In the genomic region with DNA sequence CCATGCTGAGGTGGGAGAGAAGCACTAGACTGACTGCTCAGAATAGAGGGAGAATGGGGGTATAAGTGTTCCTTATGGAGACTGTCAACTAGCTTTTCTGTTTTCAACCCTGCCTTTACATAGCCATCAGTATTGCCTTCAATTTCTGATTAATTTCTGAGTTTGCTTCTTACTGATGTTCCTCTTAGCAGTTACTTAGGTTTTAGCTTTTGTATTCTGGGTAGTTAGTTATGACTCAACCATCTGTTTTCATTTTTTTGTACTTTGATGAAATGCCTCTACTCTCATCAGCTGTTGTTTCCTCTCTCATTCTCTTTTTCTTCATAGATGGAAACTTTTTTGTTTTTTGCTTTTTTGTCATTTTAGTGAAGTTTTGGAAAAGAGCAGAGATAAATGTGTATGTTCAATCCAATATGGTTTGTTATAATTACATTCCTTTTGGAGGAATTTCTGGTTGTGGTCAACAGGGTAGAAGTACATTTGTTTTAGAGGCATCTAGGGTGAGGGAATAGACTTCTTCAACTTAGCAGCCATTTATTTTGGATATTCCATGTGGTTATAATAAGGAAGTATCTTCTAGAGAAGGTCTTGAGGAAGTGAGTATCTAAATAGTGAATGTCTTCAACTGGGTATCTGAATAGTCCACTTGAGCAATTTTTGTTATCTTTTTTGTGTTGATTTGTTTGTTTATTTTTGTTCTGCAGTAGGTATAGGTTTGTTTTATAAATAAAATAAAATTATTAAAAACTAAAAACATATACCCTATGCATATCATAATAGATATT, we compare ENCODE assay signal across 14 cellular contexts. TPM values are rescaled to one million over a fixed set of nuclear protein-coding genes. Genes with fewer than 3 reads are reported as not detected.
DNase-seq lines count a peak whose midpoint lies in the region; ATAC-seq and TF ChIP-seq lines count a peak whose summit lies in the region.
"Had no signal": no experiment of that assay in that cellular context is flagged by ENCODE, and none has a peak within 500 bp of the region (broad histone marks: within the 10 kb centered on the region; RNA-seq: fewer than 3 reads in every experiment).

No MANE protein-coding gene starts in this region.

- no peaks in the 10 kb centered on the region for H3K9me3 Mint-ChIP-seq in osteocyte (ENCODE audit: unreplicated experiment)
- H3K9me3 Mint-ChIP-seq in MCF 10A (ENCODE audit: unreplicated experiment), result no peaks in the 10 kb centered on the region
- H3K9me3 Mint-ChIP-seq: activated T-cell treated with anti-CD3 and anti-CD28 coated beads, Interleukin-2, amount 50 U/mL, for 4 hours had no signal

- ATAC-seq in activated CD4-positive, CD25-positive, alpha-beta regulatory T cell treated with anti-CD3 and anti-CD28 coated beads, Interleukin-2, amount 50 U/mL, for 24 hours, result peak; percentile 82
- peak; percentile 64 for ATAC-seq in HG02588 (IDR thresholded peaks at IDR 0.05; ENCODE audit: unreplicated experiment)
- ATAC-seq: A549 had no signal

- H3K36me3 Mint-ChIP-seq in osteocyte (ENCODE audit: unreplicated experiment), result no peaks in the 10 kb centered on the region
- H3K36me3 Mint-ChIP-seq in MCF 10A (ENCODE audit: insufficient read depth, unreplicated experiment), result no peaks in the 10 kb centered on the region

- POLR2A ChIA-PET in MCF 10A (lab: Yijun Ruan, JAX), result interaction anchor here (0.5 to 1.0 kb wide), 2 partner anchors 9 to 296 kb away, joined by 3 read pairs; no protein-coding TSS in a partner anchor

- BruUV-seq in MCF 10A (replicated peaks; lab: Mats Ljungman, UMichigan), result no TSS peak

- no peak for DNase-seq in activated CD4-positive, CD25-positive, alpha-beta regulatory T cell treated with anti-CD3 and anti-CD28 coated beads, Interleukin-2, amount 50 U/mL, for 72 hours
- DNase-seq in OCI-M1 (lab: John Stamatoyannopoulos, UW), result peak; percentile 29
- no peak for DNase-seq in osteocyte (ENCODE audit: extremely low spot score, unreplicated experiment)
- no peak for DNase-seq in MCF 10A (ENCODE audit: unreplicated experiment)
- no peak for DNase-seq in GOT3 (lab: John Stamatoyannopoulos, UW)
- DNase-seq in activated CD8-positive, alpha-beta memory T cell treated with anti-CD3 and anti-CD28 coated beads for 24 hours, result no peak
- DNase-seq: activated T-cell treated with anti-CD3 and anti-CD28 coated beads, Interleukin-2, amount 50 U/mL, for 4 hours; NCI-H2081 had no signal

- H3K27ac Mint-ChIP-seq in osteocyte (ENCODE audit: unreplicated experiment), result peak overlapping the region; percentile 0
- H3K27ac Mint-ChIP-seq in MCF 10A (ENCODE audit: low read depth, unreplicated experiment), result no peak overlapping the region

- H3K4me1 Mint-ChIP-seq in osteocyte (ENCODE audit: unreplicated experiment) (peaks cover 18% of the 10 kb centered on the region), MCF 10A (ENCODE audit: insufficient read depth, unreplicated experiment) (no peaks in the 10 kb centered on the region)

- TF ChIP-seq CTCF in osteocyte (IDR thresholded peaks at IDR 0.05) (no peak), MCF 10A (IDR thresholded peaks at IDR 0.05; ENCODE audit: unreplicated experiment) (no peak)

- intact Hi-C loops in MCF 10A (cut with micrococcal nuclease), result no loop called here

- H3K4me3 Mint-ChIP-seq in osteocyte (ENCODE audit: unreplicated experiment), result no peak overlapping the region
- H3K4me3 Mint-ChIP-seq in MCF 10A (ENCODE audit: unreplicated experiment), result no peak overlapping the region
- H3K4me3 Mint-ChIP-seq: activated T-cell treated with anti-CD3 and anti-CD28 coated beads, Interleukin-2, amount 50 U/mL, for 4 hours had no signal

- CTCF ChIA-PET in MCF 10A (lab: Yijun Ruan, JAX), result interaction anchor here (1.1 to 6.0 kb wide), 6 partner anchors 148 to 601 kb away, joined by 3 to 85 read pairs (median 12); no protein-coding TSS in a partner anchor

- H3K27me3 Mint-ChIP-seq in osteocyte (ENCODE audit: unreplicated experiment) (no peaks in the 10 kb centered on the region), MCF 10A (ENCODE audit: insufficient read depth, unreplicated experiment) (no peaks in the 10 kb centered on the region)

RNA-seq across cellular contexts. Expression of a gene that starts 29.6 kb away (rescaled TPM):
- total RNA-seq in osteocyte (not detected in 2 replicates), MCF 10A (2022) (not detected in 2 replicates)
- total RNA-seq: kidney epithelial cell, posterior vena cava, SK-MEL-5 had no signal

RNA-seq across cellular contexts. Expression of a gene that starts 48.0 kb away (rescaled TPM):
- total RNA-seq in osteocyte (5.1 and 5.6 TPM in 2 replicates), MCF 10A (2022) (11.9 and 15.1 TPM in 2 replicates)

RNA-seq across cellular contexts. Expression of a gene that starts 48.1 kb away (rescaled TPM):
- total RNA-seq in osteocyte (24.6 and 25.4 TPM in 2 replicates), MCF 10A (2022) (21.5 and 32.3 TPM in 2 replicates)
